In genomic region chr18:79258447-79258846, GRCh38 we compare ENCODE assay signal across 14 cellular contexts.
DNase-seq lines count a peak whose midpoint lies in the region; ATAC-seq and TF ChIP-seq lines count a peak whose summit lies in the region.
"Had no signal": no experiment of that assay in that cellular context is flagged by ENCODE, and none has a peak within 500 bp of the region (broad histone marks: within the 10 kb centered on the region; RNA-seq: fewer than 3 reads in every experiment).

No MANE protein-coding gene starts in this region.

- no TSS peak for BruUV-seq in mammary epithelial cell (replicated peaks; lab: Mats Ljungman, UMichigan)

- TF ChIP-seq CTCF in GM13977 (IDR thresholded peaks at IDR 0.05; ENCODE audit: extremely low read depth, insufficient read depth, missing control alignments) (no peak), epithelial cell of esophagus (IDR thresholded peaks at IDR 0.05; ENCODE audit: insufficient read depth, low read depth, low read length, missing control alignments) (no peak), mammary epithelial cell (conservative IDR thresholded peaks at IDR 0.05 in 1 of 2, IDR thresholded peaks at IDR 0.05 in 1 of 2; ENCODE audit: extremely low read depth in 1 of 2, insufficient read depth in 1 of 2, low read depth in 1 of 2, low read length in 2 of 2) (no peak)

- intact Hi-C loops in mammary epithelial cell (cut with micrococcal nuclease) = no loop called here

- H3K4me3 ChIP-seq in epithelial cell of esophagus (ENCODE audit: low read length) (no peak overlapping the region), mammary epithelial cell (replicated peaks in 1 of 3; ENCODE audit: insufficient read depth in 1 of 3, low read depth in 2 of 3, low read length in 3 of 3) (no peak overlapping the region)
- H3K4me3 ChIP-seq: lung had no signal

- no peaks in the 10 kb centered on the region for H3K4me1 ChIP-seq in mammary epithelial cell (ENCODE audit: insufficient read depth, low read length)

- H3K9ac ChIP-seq in mammary epithelial cell (ENCODE audit: insufficient read depth, low read length) = no peak overlapping the region

- WGBS in mammary epithelial cell (ENCODE audit: low coverage, missing lambda C conversion rate) = 98% methylated on average over 4 of the region's 4 CpGs

- no peaks in the 10 kb centered on the region for H4K20me1 ChIP-seq in mammary epithelial cell (ENCODE audit: insufficient read depth, low read length)

- H2AFZ ChIP-seq in mammary epithelial cell (ENCODE audit: low read depth, low read length) = no peak overlapping the region

- H3K27me3 ChIP-seq in mammary epithelial cell (ENCODE audit: insufficient read depth, low read length) = no peaks in the 10 kb centered on the region

- no peak overlapping the region for H3K27ac ChIP-seq in mammary epithelial cell (ENCODE audit: insufficient read depth, low read depth, low read length)

- CTCF ChIA-PET in mammary epithelial cell (lab: Charles Lee; ENCODE audit: low non-redundant PET) = no interaction called here

- ATAC-seq in GM19397 (IDR thresholded peaks at IDR 0.05; ENCODE audit: unreplicated experiment) (peak; percentile 70), HG03064 (IDR thresholded peaks at IDR 0.05; ENCODE audit: low read depth, unreplicated experiment) (peak; percentile 88), HG03045 (IDR thresholded peaks at IDR 0.05; ENCODE audit: unreplicated experiment) (no peak), HG03280 (IDR thresholded peaks at IDR 0.05; ENCODE audit: unreplicated experiment) (no peak)

- DNase-seq in GM13977 (ENCODE audit: low spot score) (peak; percentile 55), epithelial cell of esophagus (ENCODE audit: low read depth) (peak; percentile 17), iPS-NIHi11 (ENCODE audit: low spot score) (no peak), mammary epithelial cell (no peak)
- DNase-seq: activated CD4-positive, alpha-beta T cell treated with anti-CD3 and anti-CD28 coated beads, Interleukin-2, amount 50 U/mL, for 48 hours; activated effector memory CD4-positive, alpha-beta T cell treated with anti-CD3 and anti-CD28 coated beads, Interleukin-2, amount 50 U/mL, for 16 hours; CD4-positive, CD25-positive, alpha-beta regulatory T cell; occipital lobe; stimulated activated CD4-positive, alpha-beta T cell treated with anti-CD3 and anti-CD28 coated beads, Interleukin-4, amount 100 ng/mL, for 1 hour had no signal

- no peaks in the 10 kb centered on the region for H3K9me3 ChIP-seq in mammary epithelial cell (replicated peaks; ENCODE audit: insufficient read depth, low read length)

- no peaks in the 10 kb centered on the region for H3K36me3 ChIP-seq in mammary epithelial cell (ENCODE audit: insufficient read depth, low read length)

- in situ Hi-C loops in GM13977 (cut with MboI; ENCODE audit: low pct_unique_long_range_greater_than_20kb, low sequenced_read_pairs, unreplicated experiment) = no loop called here
- in situ Hi-C loops in mammary epithelial cell (cut with MboI; ENCODE audit: low sequenced_read_pairs in 2 of 2) = no loop called here

- no peak overlapping the region for H3K4me2 ChIP-seq in mammary epithelial cell (ENCODE audit: insufficient read depth, low read depth, low read length)

- no peaks in the 10 kb centered on the region for H3K79me2 ChIP-seq in mammary epithelial cell (ENCODE audit: insufficient read depth, low read length)

- dilution Hi-C loops in mammary epithelial cell (cut with HindIII; ENCODE audit: low sequenced_read_pairs) = no loop called here

Comparison
In these comparisons a context has a peak if more than half of its experiments do, and no peak if none do; other contexts are left out.
1. DNase-seq: peak in GM13977 (single experiment) and epithelial cell of esophagus (single experiment); none in iPS-NIHi11 (single experiment) and mammary epithelial cell (single experiment).
2. ATAC-seq: peak in GM19397 (single experiment) and HG03064 (single experiment); none in HG03045 (single experiment) and HG03280 (single experiment).